ENCODE assay signal across 8 cellular contexts in the genomic region with DNA sequence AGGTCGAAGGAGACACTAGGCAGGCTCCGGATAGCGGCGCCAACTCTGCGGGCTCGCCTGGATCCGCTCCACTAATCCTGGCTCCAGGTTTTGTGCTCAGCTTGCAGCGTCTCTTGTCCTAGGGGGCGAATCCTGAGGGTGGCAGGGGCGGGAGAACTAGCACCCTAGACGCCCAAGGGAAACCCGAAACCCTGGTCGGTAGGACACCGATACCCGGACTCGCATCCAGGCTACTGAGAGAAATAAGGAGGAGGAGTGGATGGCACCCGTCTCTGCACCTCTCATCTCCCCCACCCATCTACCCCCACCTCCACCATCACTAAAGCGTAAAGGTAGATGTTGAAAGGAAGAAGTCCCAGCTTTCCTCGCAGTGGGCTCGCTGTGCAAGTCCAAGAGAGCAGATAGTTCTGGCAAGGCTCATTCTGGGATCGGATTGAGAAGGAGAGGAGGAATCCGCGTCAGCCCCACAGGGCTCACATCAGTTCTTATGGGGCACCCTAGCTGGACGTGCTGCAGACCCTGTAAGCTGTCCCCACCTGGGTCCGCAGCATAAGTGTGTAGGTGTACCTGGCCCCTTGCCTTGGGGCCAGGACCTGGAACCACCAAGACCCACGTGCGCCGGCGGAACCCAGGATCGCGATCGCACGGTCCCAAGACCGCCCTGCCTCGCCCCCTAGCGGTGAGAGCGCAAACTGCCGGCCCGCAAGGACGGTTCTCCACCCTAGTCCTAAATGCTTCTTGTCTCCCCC. TPM values are rescaled to one million over a fixed set of nuclear protein-coding genes. Genes with fewer than 3 reads are reported as not detected.
DNase-seq lines count a peak whose midpoint lies in the region; ATAC-seq and TF ChIP-seq lines count a peak whose summit lies in the region.

No MANE protein-coding gene starts in this region.

- peaks cover 3 to 19% (median 8%) of the 10 kb centered on the region in 4 donors for H3K4me1 ChIP-seq in liver (ENCODE audit: control insufficient read depth in 4 of 4, insufficient read depth in 4 of 4, low read length in 3 of 4)

- no peaks in the 10 kb centered on the region for H3K36me3 ChIP-seq in BJ (ENCODE audit: control insufficient read depth, insufficient read depth, low read length)
- H3K36me3 ChIP-seq in liver (ENCODE audit: control insufficient read depth in 4 of 4, insufficient read depth in 3 of 4, low read depth in 1 of 4, low read length in 3 of 4), result no peaks in the 10 kb centered on the region

- 2% methylated on average over 40 of the region's 40 CpGs for WGBS in liver

- no peak overlapping the region for H3K4me3 ChIP-seq in BJ (ENCODE audit: low read depth, low read length)
- H3K4me3 ChIP-seq in liver (ENCODE audit: low read depth in 1 of 3, low read length in 3 of 3), result peak overlapping the region in 1 of 3 donors; percentile 13

- no peak for DNase-seq in BJ (ENCODE audit: low read depth)
- peak; percentile 35 for DNase-seq in NCI-H2029 treated with DMSO at 0.1 percent for 48 hours (lab: John Stamatoyannopoulos, UW)
- DNase-seq in activated CD4-positive, CD25-positive, alpha-beta regulatory T cell treated with anti-CD3 and anti-CD28 coated beads, Interleukin-2, amount 50 U/mL, for 72 hours, result peak; percentile 87
- DNase-seq in cerebellum (ENCODE audit: low spot score), result peak; percentile 66
- DNase-seq in stimulated activated CD4-positive, alpha-beta T cell treated with anti-CD3 and anti-CD28 coated beads, TNF-alpha, amount 100 ng/mL, for 1 hour (ENCODE audit: low read depth in 3 of 3, low spot score in 1 of 3), result peak; percentile 26 to 82 (median 45)

- peaks cover 56% of the 10 kb centered on the region for H3K27me3 ChIP-seq in BJ (ENCODE audit: control insufficient read depth, insufficient read depth, low read length)
- peaks cover 7 to 35% (median 21%) of the 10 kb centered on the region in 4 donors for H3K27me3 ChIP-seq in liver (ENCODE audit: control insufficient read depth in 4 of 4, insufficient read depth in 4 of 4, low read length in 3 of 4)

- TF ChIP-seq CTCF in BJ (IDR thresholded peaks at IDR 0.05; ENCODE audit: insufficient read depth, low read depth, low read length) (peak; percentile 97), liver (IDR thresholded peaks at IDR 0.05; ENCODE audit: low read depth, low read length, missing input control) (peak; percentile 87)

- ATAC-seq in GM21447 (IDR thresholded peaks at IDR 0.05; ENCODE audit: unreplicated experiment) (peak; percentile 72), HG03097 (IDR thresholded peaks at IDR 0.05; ENCODE audit: low FRiP score, unreplicated experiment) (no peak)

- no peak overlapping the region for H3K27ac ChIP-seq in liver (ENCODE audit: low read depth in 1 of 2, low read length in 2 of 2)

- H3K9ac ChIP-seq in liver (ENCODE audit: low read depth in 1 of 2, low read length in 2 of 2), result no peak overlapping the region

- H3K9me3 ChIP-seq in liver (ENCODE audit: control insufficient read depth in 4 of 4, low read length in 3 of 4), result no peaks in the 10 kb centered on the region

- POLR2A ChIA-PET in BJ (lab: Charles Lee), result no interaction called here

- peak; percentile 58 to 74 for TF ChIP-seq RAD21 in liver (IDR thresholded peaks at IDR 0.05)

- CTCF ChIA-PET in BJ (lab: Yijun Ruan, JAX), result interaction anchor here (0.7 to 2.4 kb wide), 18 partner anchors 9 to 308 kb away, joined by 3 to 14 read pairs (median 3); no protein-coding TSS in a partner anchor

TF ChIP-seq in liver, 16 proteins besides CTCF, POLR2A, EP300 and RAD21:
- TF ChIP-seq EGR1 (IDR thresholded peaks at IDR 0.05; ENCODE audit: low read depth in 2 of 2), result no peak
- TF ChIP-seq, protein P1, sequence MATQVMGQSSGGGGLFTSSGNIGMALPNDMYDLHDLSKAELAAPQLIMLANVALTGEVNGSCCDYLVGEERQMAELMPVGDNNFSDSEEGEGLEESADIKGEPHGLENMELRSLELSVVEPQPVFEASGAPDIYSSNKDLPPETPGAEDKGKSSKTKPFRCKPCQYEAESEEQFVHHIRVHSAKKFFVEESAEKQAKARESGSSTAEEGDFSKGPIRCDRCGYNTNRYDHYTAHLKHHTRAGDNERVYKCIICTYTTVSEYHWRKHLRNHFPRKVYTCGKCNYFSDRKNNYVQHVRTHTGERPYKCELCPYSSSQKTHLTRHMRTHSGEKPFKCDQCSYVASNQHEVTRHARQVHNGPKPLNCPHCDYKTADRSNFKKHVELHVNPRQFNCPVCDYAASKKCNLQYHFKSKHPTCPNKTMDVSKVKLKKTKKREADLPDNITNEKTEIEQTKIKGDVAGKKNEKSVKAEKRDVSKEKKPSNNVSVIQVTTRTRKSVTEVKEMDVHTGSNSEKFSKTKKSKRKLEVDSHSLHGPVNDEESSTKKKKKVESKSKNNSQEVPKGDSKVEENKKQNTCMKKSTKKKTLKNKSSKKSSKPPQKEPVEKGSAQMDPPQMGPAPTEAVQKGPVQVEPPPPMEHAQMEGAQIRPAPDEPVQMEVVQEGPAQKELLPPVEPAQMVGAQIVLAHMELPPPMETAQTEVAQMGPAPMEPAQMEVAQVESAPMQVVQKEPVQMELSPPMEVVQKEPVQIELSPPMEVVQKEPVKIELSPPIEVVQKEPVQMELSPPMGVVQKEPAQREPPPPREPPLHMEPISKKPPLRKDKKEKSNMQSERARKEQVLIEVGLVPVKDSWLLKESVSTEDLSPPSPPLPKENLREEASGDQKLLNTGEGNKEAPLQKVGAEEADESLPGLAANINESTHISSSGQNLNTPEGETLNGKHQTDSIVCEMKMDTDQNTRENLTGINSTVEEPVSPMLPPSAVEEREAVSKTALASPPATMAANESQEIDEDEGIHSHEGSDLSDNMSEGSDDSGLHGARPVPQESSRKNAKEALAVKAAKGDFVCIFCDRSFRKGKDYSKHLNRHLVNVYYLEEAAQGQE (IDR thresholded peaks at IDR 0.05), result no peak
- no peak for TF ChIP-seq HNF4G (IDR thresholded peaks at IDR 0.05)
- no peak for TF ChIP-seq TAF1 (conservative IDR thresholded peaks at IDR 0.05)
- TF ChIP-seq, protein P2, sequence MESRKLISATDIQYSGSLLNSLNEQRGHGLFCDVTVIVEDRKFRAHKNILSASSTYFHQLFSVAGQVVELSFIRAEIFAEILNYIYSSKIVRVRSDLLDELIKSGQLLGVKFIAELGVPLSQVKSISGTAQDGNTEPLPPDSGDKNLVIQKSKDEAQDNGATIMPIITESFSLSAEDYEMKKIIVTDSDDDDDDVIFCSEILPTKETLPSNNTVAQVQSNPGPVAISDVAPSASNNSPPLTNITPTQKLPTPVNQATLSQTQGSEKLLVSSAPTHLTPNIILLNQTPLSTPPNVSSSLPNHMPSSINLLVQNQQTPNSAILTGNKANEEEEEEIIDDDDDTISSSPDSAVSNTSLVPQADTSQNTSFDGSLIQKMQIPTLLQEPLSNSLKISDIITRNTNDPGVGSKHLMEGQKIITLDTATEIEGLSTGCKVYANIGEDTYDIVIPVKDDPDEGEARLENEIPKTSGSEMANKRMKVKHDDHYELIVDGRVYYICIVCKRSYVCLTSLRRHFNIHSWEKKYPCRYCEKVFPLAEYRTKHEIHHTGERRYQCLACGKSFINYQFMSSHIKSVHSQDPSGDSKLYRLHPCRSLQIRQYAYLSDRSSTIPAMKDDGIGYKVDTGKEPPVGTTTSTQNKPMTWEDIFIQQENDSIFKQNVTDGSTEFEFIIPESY (IDR thresholded peaks at IDR 0.05), result no peak
- TF ChIP-seq JUND (IDR thresholded peaks at IDR 0.05), result no peak
- TF ChIP-seq, protein P3, sequence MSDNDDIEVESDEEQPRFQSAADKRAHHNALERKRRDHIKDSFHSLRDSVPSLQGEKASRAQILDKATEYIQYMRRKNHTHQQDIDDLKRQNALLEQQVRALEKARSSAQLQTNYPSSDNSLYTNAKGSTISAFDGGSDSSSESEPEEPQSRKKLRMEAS (IDR thresholded peaks at IDR 0.05), result no peak
- TF ChIP-seq, protein P4, sequence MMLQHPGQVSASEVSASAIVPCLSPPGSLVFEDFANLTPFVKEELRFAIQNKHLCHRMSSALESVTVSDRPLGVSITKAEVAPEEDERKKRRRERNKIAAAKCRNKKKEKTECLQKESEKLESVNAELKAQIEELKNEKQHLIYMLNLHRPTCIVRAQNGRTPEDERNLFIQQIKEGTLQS (IDR thresholded peaks at IDR 0.05), result no peak
- TF ChIP-seq HNF4A (conservative IDR thresholded peaks at IDR 0.05), result no peak
- TF ChIP-seq FOXA1 (IDR thresholded peaks at IDR 0.05), result no peak

RNA-seq across cellular contexts. Expression of a gene that starts 6.9 kb away (rescaled TPM):
- polyA plus RNA-seq in BJ (2011; rRNA removed) (not detected in 2 replicates), liver (not detected)
- polyA minus RNA-seq in BJ (2011; rRNA and poly(A)+ RNA removed), result not detected in 2 replicates
- total RNA-seq in cerebellum (13.7 TPM), liver (not detected)

RNA-seq across cellular contexts. Expression of a gene that starts 17.1 kb away (rescaled TPM):
- polyA plus RNA-seq in BJ (2011; rRNA removed) (4.0 and 5.4 TPM in 2 replicates), liver (1 to 10 TPM; 1.9 to 2.9 TPM)
- 2.1 and 3.2 TPM in 2 replicates for polyA minus RNA-seq in BJ (2011; rRNA and poly(A)+ RNA removed)
- total RNA-seq in cerebellum (10.6 TPM), liver (1 to 10 TPM; 5.0 to 5.4 TPM)

Comparison
In these comparisons a context has a peak if more than half of its experiments do, and no peak if none do; other contexts are left out.
1. RNA of a gene that starts 6.9 kb away (total RNA-seq): 13.7 TPM in cerebellum (single experiment); not detected in liver; every median in the first group is over 10 times any median in the second.